In the genomic region with DNA sequence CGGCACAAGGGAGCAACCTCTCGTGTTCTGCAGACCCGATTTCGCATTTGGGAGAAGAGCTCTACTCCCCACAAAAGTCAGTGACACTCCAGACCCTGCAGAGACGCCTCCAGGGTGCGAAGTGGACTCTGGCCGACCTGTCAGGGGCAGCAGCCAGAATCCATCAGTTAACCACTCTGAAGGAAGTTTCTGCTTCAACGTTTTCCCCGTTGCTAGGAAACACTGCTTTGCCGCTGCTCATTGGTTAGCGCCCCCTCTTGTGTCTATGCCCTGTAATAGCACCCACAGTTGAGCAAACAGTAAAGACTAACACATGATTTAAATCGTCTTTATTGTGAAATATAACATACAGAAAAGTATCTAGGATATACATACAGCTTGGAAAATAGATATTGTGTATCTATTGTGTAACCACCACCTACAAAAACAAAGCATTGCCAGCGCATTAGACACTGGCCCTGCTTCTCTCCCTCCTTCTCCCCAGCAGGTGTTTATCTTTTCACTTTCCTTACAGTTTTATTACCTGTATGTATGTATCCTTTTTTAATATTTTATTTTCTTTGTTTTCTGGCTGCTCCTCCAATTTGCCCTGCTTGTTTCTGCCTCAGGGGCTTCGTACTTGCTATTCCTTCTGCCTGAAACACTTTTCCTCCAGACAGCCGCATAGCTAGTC, we compare ENCODE assay signal across 8 cellular contexts. TPM values are rescaled to one million over a fixed set of nuclear protein-coding genes. Genes with fewer than 3 reads are reported as not detected.
DNase-seq lines count a peak whose midpoint lies in the region; ATAC-seq and TF ChIP-seq lines count a peak whose summit lies in the region.

No MANE protein-coding gene starts in this region.

- TF ChIP-seq POLR2A in gastroesophageal sphincter (IDR thresholded peaks at IDR 0.05): no peak

- H3K9me3 ChIP-seq in DOHH2 (ENCODE audit: control insufficient read depth, insufficient read depth, low read length): no peaks in the 10 kb centered on the region
- no peaks in the 10 kb centered on the region for H3K9me3 ChIP-seq in GM23248 (ENCODE audit: low read depth)
- no peaks in the 10 kb centered on the region for H3K9me3 ChIP-seq in SJCRH30 (replicated peaks)
- H3K9me3 ChIP-seq in gastroesophageal sphincter: no peaks in the 10 kb centered on the region
- H3K9me3 ChIP-seq in parathyroid adenoma (ENCODE audit: control insufficient read depth, low read length): no peaks in the 10 kb centered on the region
- no peaks in the 10 kb centered on the region for H3K9me3 ChIP-seq in tibial artery

- H3K27ac ChIP-seq in DOHH2 (ENCODE audit: low read depth, low read length) (no peak overlapping the region), GM23248 (no peak overlapping the region), SJCRH30 (no peak overlapping the region), gastroesophageal sphincter (peak overlapping the region in 2 of 4 donors; percentile 42 to 45), parathyroid adenoma (no peak overlapping the region), tibial artery (peak overlapping the region in 1 of 2 donors; percentile 18)

- TF ChIP-seq CTCF in DOHH2 (IDR thresholded peaks at IDR 0.05; ENCODE audit: low read depth, low read length, poor library complexity, severe bottlenecking): peak; percentile 97
- TF ChIP-seq CTCF in gastroesophageal sphincter (IDR thresholded peaks at IDR 0.05): peak; percentile 83 to 91 (median 88)
- peak; percentile 96 for TF ChIP-seq CTCF in parathyroid adenoma (IDR thresholded peaks at IDR 0.05)
- TF ChIP-seq CTCF in tibial artery (IDR thresholded peaks at IDR 0.05): peak; percentile 91 to 93

- H3K9me2 ChIP-seq in DOHH2 (replicated peaks; ENCODE audit: control insufficient read depth, low read length) (no peaks in the 10 kb centered on the region), GM23248 (ENCODE audit: insufficient read depth) (no peaks in the 10 kb centered on the region)

- H3K27me3 ChIP-seq in DOHH2 (ENCODE audit: control insufficient read depth, low read length) (no peaks in the 10 kb centered on the region), GM23248 (replicated peaks; ENCODE audit: insufficient read depth) (0 out of 2 replicates have a peak, but pooled peaks cover 3% of the 10 kb centered on the region), SJCRH30 (no peaks in the 10 kb centered on the region), gastroesophageal sphincter (no peaks in the 10 kb centered on the region), parathyroid adenoma (ENCODE audit: control insufficient read depth, insufficient read depth, low read length) (no peaks in the 10 kb centered on the region), tibial artery (no peaks in the 10 kb centered on the region)

- H3F3A ChIP-seq in DOHH2 (ENCODE audit: control insufficient read depth, insufficient read depth) (no peaks in the 10 kb centered on the region), GM23248 (ENCODE audit: insufficient read depth) (no peaks in the 10 kb centered on the region)

- H2AFZ ChIP-seq in GM23248: peak overlapping the region; percentile 87
- H2AFZ ChIP-seq in parathyroid adenoma: peak overlapping the region; percentile 80

- no peaks in the 10 kb centered on the region for H3K79me2 ChIP-seq in DOHH2 (ENCODE audit: control insufficient read depth, low read length)
- H3K79me2 ChIP-seq in GM23248 (ENCODE audit: insufficient read depth): no peaks in the 10 kb centered on the region
- no peaks in the 10 kb centered on the region for H3K79me2 ChIP-seq in parathyroid adenoma

- H3K36me3 ChIP-seq in DOHH2 (ENCODE audit: control insufficient read depth, low read length) (no peaks in the 10 kb centered on the region), GM23248 (ENCODE audit: low read depth) (no peaks in the 10 kb centered on the region), SJCRH30 (no peaks in the 10 kb centered on the region), gastroesophageal sphincter (no peaks in the 10 kb centered on the region), parathyroid adenoma (ENCODE audit: control insufficient read depth, insufficient read depth, low read length) (no peaks in the 10 kb centered on the region), tibial artery (no peaks in the 10 kb centered on the region)

- intact Hi-C loops in tibial artery (cut with DNase I; ENCODE audit: low total_unique reads): loop anchor here (5.0 to 10.0 kb wide), 2 partner anchors 113 to 585 kb away; no protein-coding TSS in a partner anchor

- H3K9ac ChIP-seq in GM23248 (peak overlapping the region; percentile 61), parathyroid adenoma (no peak overlapping the region)

- no peak for TF ChIP-seq EP300 in gastroesophageal sphincter (IDR thresholded peaks at IDR 0.05)

- WGBS in GM23248 (ENCODE audit: low coverage in 1 of 2, low lambda C conversion rate in 2 of 2, missing lambda C conversion rate in 2 of 2), 2 experiments: 8% methylated on average over 15 of the region's 15 CpGs
- 21 to 48% methylated on average over 3 to 8 of the region's 15 CpGs for WGBS in gastroesophageal sphincter (ENCODE audit: low coverage in 1 of 2), 2 donors

- H3K4me2 ChIP-seq in DOHH2 (ENCODE audit: low read length) (peak overlapping the region; percentile 65), GM23248 (ENCODE audit: unreplicated experiment) (peak overlapping the region; percentile 95), parathyroid adenoma (ENCODE audit: low read length) (no peak overlapping the region)

- no peaks in the 10 kb centered on the region for H4K20me1 ChIP-seq in DOHH2 (ENCODE audit: control insufficient read depth, insufficient read depth, low read depth, low read length)
- no peaks in the 10 kb centered on the region for H4K20me1 ChIP-seq in GM23248 (ENCODE audit: insufficient read depth)

- in situ Hi-C loops in GM23248 (cut with MboI): no loop called here

- peak; percentile 93 for DNase-seq in GM23248
- DNase-seq in M059J (ENCODE audit: low read depth): peak; percentile 85
- DNase-seq in SJCRH30: peak; percentile 73 to 87
- DNase-seq in activated gamma-delta T cell treated with anti-CD3 and anti-CD28 coated beads, Interleukin-2, amount 50 U/mL, for 16 hours (ENCODE audit: low read depth): peak; percentile 40
- DNase-seq in tibial artery: peak; percentile 77 to 82

- peak; percentile 91 for ATAC-seq in gastroesophageal sphincter

- peak overlapping the region; percentile 53 for H3K4me3 ChIP-seq in DOHH2 (ENCODE audit: low read length)
- peak overlapping the region; percentile 69 for H3K4me3 ChIP-seq in GM23248
- H3K4me3 ChIP-seq in SJCRH30: no peak overlapping the region
- H3K4me3 ChIP-seq in gastroesophageal sphincter: peak overlapping the region; percentile 31 to 42
- peak overlapping the region; percentile 12 for H3K4me3 ChIP-seq in parathyroid adenoma (ENCODE audit: low read depth, low read length)
- peak overlapping the region; percentile 34 to 47 for H3K4me3 ChIP-seq in tibial artery

- H3K4me1 ChIP-seq in DOHH2 (ENCODE audit: control insufficient read depth, low read length) (peaks cover 23% of the 10 kb centered on the region), GM23248 (ENCODE audit: insufficient read depth) (no peaks in the 10 kb centered on the region), SJCRH30 (no peaks in the 10 kb centered on the region), gastroesophageal sphincter (peaks cover 0 to 10% (median 0%) of the 10 kb centered on the region in 3 donors), parathyroid adenoma (peaks cover 7% of the 10 kb centered on the region), tibial artery (peaks cover 0 to 10% (median 4%) of the 10 kb centered on the region in 4 donors)

RNA-seq across cellular contexts. Expression of gene TMEM40, which starts 38.9 kb away (rescaled TPM):
- not detected in 2 replicates for total RNA-seq in GM23248 (2014; rRNA removed; shearing (Covaris generic))
- polyA plus RNA-seq in GM23248 (2016; fragmentation: Nextera tagmentation; extraction: Ambion mirVana): not detected in 2 replicates
- 0.74 and 1.3 TPM in 2 replicates for total RNA-seq in M059J (2014; rRNA removed; shearing (Covaris generic))
- 0.10 TPM in 1 of 2 replicates, not detected in the other for total RNA-seq in SJCRH30 (2014; rRNA removed; shearing (Covaris generic))
- 1 to 10 TPM in 1 of 4 donors, not detected in 3; 3.0 TPM for total RNA-seq in gastroesophageal sphincter

RNA-seq across cellular contexts. Expression of gene RAF1, which starts 56.2 kb away (rescaled TPM):
- 87.4 and 91.6 TPM in 2 replicates for total RNA-seq in GM23248 (2014; rRNA removed; shearing (Covaris generic))
- polyA plus RNA-seq in GM23248 (2016; fragmentation: Nextera tagmentation; extraction: Ambion mirVana): 57.3 and 59.0 TPM in 2 replicates
- total RNA-seq in M059J (2014; rRNA removed; shearing (Covaris generic)): 78.0 and 106 TPM in 2 replicates
- total RNA-seq in SJCRH30 (2014; rRNA removed; shearing (Covaris generic)): 125 and 129 TPM in 2 replicates
- 100 to 1,000 TPM; 115 to 146 (median 130) TPM for total RNA-seq in gastroesophageal sphincter

Comparison
In these comparisons a context has a peak if more than half of its experiments do, and no peak if none do; other contexts are left out.
1. DNase-seq: peak in every context shown above with its lines; median percentile 93 in GM23248; 85 in M059J; 80 in SJCRH30; 80 in tibial artery; 40 in activated gamma-delta T cell treated with anti-CD3 and anti-CD28 coated beads, Interleukin-2, amount 50 U/mL, for 16 hours.